ENCODE assay signal across 8 cellular contexts in the genomic region with DNA sequence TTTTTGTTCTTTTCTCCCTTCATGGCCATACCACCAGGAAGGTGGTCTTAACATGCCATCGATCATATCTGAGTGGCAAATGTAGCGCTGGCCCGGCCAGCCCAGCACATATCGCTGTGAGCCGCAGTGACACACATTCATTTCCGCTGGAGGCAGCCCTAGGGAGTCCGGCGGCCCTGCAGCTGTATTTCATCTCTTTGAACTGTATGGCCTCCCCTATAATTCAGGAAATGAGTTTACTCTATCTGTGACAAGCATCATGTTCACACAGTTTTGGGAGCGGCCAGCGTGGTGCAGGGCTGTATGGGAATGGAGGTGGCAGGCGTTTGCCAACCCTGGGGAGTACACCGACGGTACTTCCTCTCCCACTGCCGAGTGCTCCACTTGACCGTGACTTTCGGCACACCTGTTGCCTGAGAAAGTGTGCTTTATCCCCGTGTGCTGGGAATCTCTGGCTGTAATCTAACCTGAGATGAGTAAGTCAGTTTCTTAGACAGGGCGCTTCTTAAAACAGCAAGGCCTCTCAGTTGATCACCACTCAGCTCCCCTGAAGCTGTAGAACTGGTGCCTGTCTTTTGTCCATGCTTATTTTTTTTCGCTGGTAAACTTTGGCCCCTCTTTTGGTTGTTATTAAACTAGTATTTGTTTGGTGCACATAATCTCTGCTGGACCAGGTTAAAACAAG.
A peak's percentile ranks its signal among the peaks of the same experiment; 100 is the strongest.
DNase-seq lines count a peak whose midpoint lies in the region; ATAC-seq and TF ChIP-seq lines count a peak whose summit lies in the region.

No MANE protein-coding gene starts in this region.

- H3K9me3 ChIP-seq in PC-3 (ENCODE audit: low read length), result no peaks in the 10 kb centered on the region
- H3K9me3 ChIP-seq in muscle layer of colon (ENCODE audit: low read length), result no peaks in the 10 kb centered on the region
- no peaks in the 10 kb centered on the region for H3K9me3 ChIP-seq in endodermal cell (ENCODE audit: control insufficient read depth, low read length)

- H3K79me2 ChIP-seq in PC-3 (ENCODE audit: low read length), result no peaks in the 10 kb centered on the region

- H3K27ac Mint-ChIP-seq in endodermal cell, result no peak overlapping the region

- CTCF ChIA-PET in PC-3 (lab: Charles Lee), result interaction anchor here (1.2 kb wide), 1 partner anchor 22 kb away, joined by 3 read pairs; no protein-coding TSS in a partner anchor

- H3K4me1 Mint-ChIP-seq in endodermal cell, result peaks cover 13% of the 10 kb centered on the region

- H3K36me3 ChIP-seq in PC-3 (ENCODE audit: low read depth, low read length), result no peaks in the 10 kb centered on the region
- H3K36me3 ChIP-seq in muscle layer of colon (ENCODE audit: insufficient read depth, low read length), result no peaks in the 10 kb centered on the region
- no peaks in the 10 kb centered on the region for H3K36me3 ChIP-seq in endodermal cell (ENCODE audit: control insufficient read depth, insufficient read depth, low read length)

- intact Hi-C loops in PC-3 (cut with micrococcal nuclease), result no loop called here
- intact Hi-C loops in head of caudate nucleus (cut with DNase I), result no loop called here

- H2AFZ ChIP-seq in PC-3 (ENCODE audit: low read length), result peak overlapping the region; percentile 27

- no peaks in the 10 kb centered on the region for H3K27me3 Mint-ChIP-seq in endodermal cell (ENCODE audit: insufficient read depth)

- no peak overlapping the region for H3K4me3 Mint-ChIP-seq in endodermal cell

- H3K36me3 Mint-ChIP-seq in endodermal cell (ENCODE audit: low read depth), result no peaks in the 10 kb centered on the region

- peak; percentile 78 for ATAC-seq in GM18867 (IDR thresholded peaks at IDR 0.05; ENCODE audit: unreplicated experiment)
- ATAC-seq in HG03025 (IDR thresholded peaks at IDR 0.05; ENCODE audit: low FRiP score, unreplicated experiment), result peak; percentile 74
- peak; percentile 31 for ATAC-seq in PC-3

- no peaks in the 10 kb centered on the region for H3F3A ChIP-seq in PC-3 (ENCODE audit: low read length, unreplicated experiment)

- no TSS peak for BruUV-seq in PC-3 (replicated peaks; lab: Mats Ljungman, UMichigan)

- 86 to 93% methylated on average over 13 to 19 of the region's 19 CpGs for WGBS in endodermal cell (ENCODE audit: insufficient coverage in 1 of 2, insufficient read length in 1 of 2), 2 experiments

- peak overlapping the region; percentile 77 for H3K4me2 ChIP-seq in PC-3 (ENCODE audit: low read length)

- DNase-seq in PC-3 (no peak), endodermal cell (no peak), epidermal melanocyte (ENCODE audit: insufficient read length, low spot score) (no peak), head of caudate nucleus (no peak)
- peak; percentile 52 for DNase-seq in activated effector memory CD4-positive, alpha-beta T cell treated with Interleukin-2 at 50 U/mL for 16 hours

- POLR2A ChIA-PET in PC-3 (lab: Charles Lee; ENCODE audit: unreplicated experiment), result no interaction called here

- H3K27ac ChIP-seq in PC-3 (ENCODE audit: low read length) (peak overlapping the region; percentile 73), muscle layer of colon (ENCODE audit: low read depth, low read length) (peak overlapping the region; percentile 32), endodermal cell (ENCODE audit: low read depth, low read length) (no peak overlapping the region)

- peak overlapping the region; percentile 50; the same call in 1 of the 2 replicates for H3K4me3 ChIP-seq in PC-3 (ENCODE audit: low read length)
- no peak overlapping the region for H3K4me3 ChIP-seq in muscle layer of colon (ENCODE audit: low read depth in 1 of 2, low read length in 2 of 2)
- H3K4me3 ChIP-seq in endodermal cell (ENCODE audit: low read length), result no peak overlapping the region

- H3K9ac ChIP-seq in PC-3 (ENCODE audit: low read length), result no peak overlapping the region
- no peak overlapping the region for H3K9ac ChIP-seq in muscle layer of colon (ENCODE audit: low read length)
- no peak overlapping the region for H3K9ac ChIP-seq in endodermal cell (ENCODE audit: extremely low read depth, low read length, poor library complexity, severe bottlenecking)

- H4K20me1 ChIP-seq in PC-3 (ENCODE audit: low read length), result no peaks in the 10 kb centered on the region

- TF ChIP-seq CTCF in PC-3 (conservative IDR thresholded peaks at IDR 0.05; ENCODE audit: low read depth, low read length) (no peak), endodermal cell (conservative IDR thresholded peaks at IDR 0.05) (no peak)

- H3K9me2 ChIP-seq in PC-3 (replicated peaks; ENCODE audit: low read length), result no peaks in the 10 kb centered on the region

- H3K27me3 ChIP-seq in PC-3 (ENCODE audit: low read length), result no peaks in the 10 kb centered on the region
- H3K27me3 ChIP-seq in muscle layer of colon (ENCODE audit: control insufficient read depth in 1 of 2, insufficient read depth in 2 of 2, low read length in 2 of 2), result no peaks in the 10 kb centered on the region
- no peaks in the 10 kb centered on the region for H3K27me3 ChIP-seq in endodermal cell (ENCODE audit: control insufficient read depth, insufficient read depth, low read length, poor library complexity, severe bottlenecking)

- no peaks in the 10 kb centered on the region for H3K9me3 Mint-ChIP-seq in endodermal cell

- H3K4me1 ChIP-seq in PC-3 (ENCODE audit: insufficient read depth, low read length), result peaks cover 23% of the 10 kb centered on the region
- peaks cover 34% of the 10 kb centered on the region for H3K4me1 ChIP-seq in muscle layer of colon (ENCODE audit: insufficient read depth, low read length)
- peaks cover 6% of the 10 kb centered on the region for H3K4me1 ChIP-seq in endodermal cell (ENCODE audit: control insufficient read depth, insufficient read depth, low read length)
